Comparison of ENCODE assay signal across 25 cellular contexts in genomic region chr12:43856932-43857331, GRCh38. TPM values are rescaled to one million over a fixed set of nuclear protein-coding genes. Genes with fewer than 3 reads are reported as not detected.
A peak's percentile ranks its signal among the peaks of the same experiment; 100 is the strongest.
DNase-seq lines count a peak whose midpoint lies in the region; ATAC-seq, FAIRE-seq and TF ChIP-seq lines count a peak whose summit lies in the region.
"Had no signal": no experiment of that assay in that cellular context is flagged by ENCODE, and none has a peak within 500 bp of the region (broad histone marks: within the 10 kb centered on the region; RNA-seq: fewer than 3 reads in every experiment).

No MANE protein-coding gene starts in this region.

- TF ChIP-seq CTCF in coronary artery (IDR thresholded peaks at IDR 0.05) (no peak), tibial artery (IDR thresholded peaks at IDR 0.05) (no peak)

- H3K36me3 ChIP-seq in tibial artery: no peaks in the 10 kb centered on the region
- H3K36me3 ChIP-seq: BLaER1 had no signal

- H3K27me3 ChIP-seq in tibial artery: no peaks in the 10 kb centered on the region
- H3K27me3 ChIP-seq: BLaER1 had no signal

- no peaks in the 10 kb centered on the region for H3K36me3 Mint-ChIP-seq in activated CD4-positive, alpha-beta T cell treated with anti-CD3 and anti-CD28 coated beads, Interleukin-2, amount 10 ng/mL, durations not matched to agents 24 days and 14 days (ENCODE audit: low read depth)

- intact Hi-C loops in activated CD4-positive, alpha-beta T cell treated with anti-CD3 and anti-CD28 coated beads, Interleukin-2, amount 10 ng/mL, durations not matched to agents 24 days and 14 days (cut with micrococcal nuclease): no loop called here
- intact Hi-C loops in tibial artery (cut with DNase I; ENCODE audit: low total_unique reads): no loop called here

- no peak overlapping the region for H3K4me3 Mint-ChIP-seq in activated CD4-positive, alpha-beta T cell treated with anti-CD3 and anti-CD28 coated beads, Interleukin-2, amount 10 ng/mL, durations not matched to agents 24 days and 14 days
- H3K4me3 Mint-ChIP-seq: CD4-positive, CD25-positive, alpha-beta regulatory T cell; T-cell had no signal

- no peak overlapping the region for H3K27ac ChIP-seq in coronary artery
- no peak overlapping the region for H3K27ac ChIP-seq in tibial artery
- H3K27ac ChIP-seq: BLaER1, GM23248, RWPE1 had no signal

- H3K4me1 ChIP-seq in tibial artery: no peaks in the 10 kb centered on the region
- H3K4me1 ChIP-seq: BLaER1 had no signal

- H3K9me3 Mint-ChIP-seq in activated CD4-positive, alpha-beta T cell treated with anti-CD3 and anti-CD28 coated beads, Interleukin-2, amount 10 ng/mL, durations not matched to agents 24 days and 14 days: no peaks in the 10 kb centered on the region
- H3K9me3 Mint-ChIP-seq: T-cell had no signal

- no peak overlapping the region for H3K27ac Mint-ChIP-seq in activated CD4-positive, alpha-beta T cell treated with anti-CD3 and anti-CD28 coated beads, Interleukin-2, amount 10 ng/mL, durations not matched to agents 24 days and 14 days
- H3K27ac Mint-ChIP-seq: CD4-positive, CD25-positive, alpha-beta regulatory T cell; T-cell had no signal

- peaks cover 4% of the 10 kb centered on the region for H3K27me3 Mint-ChIP-seq in activated CD4-positive, alpha-beta T cell treated with anti-CD3 and anti-CD28 coated beads, Interleukin-2, amount 10 ng/mL, durations not matched to agents 24 days and 14 days
- H3K27me3 Mint-ChIP-seq: CD4-positive, CD25-positive, alpha-beta regulatory T cell; T-cell had no signal

- no peak for ATAC-seq in HG03139 (IDR thresholded peaks at IDR 0.05; ENCODE audit: unreplicated experiment)
- ATAC-seq: Panc1, T-cell had no signal

- peak; percentile 94 for FAIRE-seq in islet of Langerhans (lab: Jason Lieb, UNC)
- FAIRE-seq: A204.1, D721Med, GM18507, HTR-8/SVneo had no signal

- no peaks in the 10 kb centered on the region for H3K9me3 ChIP-seq in tibial artery
- H3K9me3 ChIP-seq: BLaER1 had no signal

- DNase-seq in activated CD4-positive, alpha-beta T cell treated with anti-CD3 and anti-CD28 coated beads, Interleukin-2, amount 10 ng/mL, durations not matched to agents 24 days and 14 days: peak; percentile 16
- no peak for DNase-seq in activated CD4-positive, alpha-beta T cell treated with anti-CD3 and anti-CD28 coated beads for 4 hours
- peak; percentile 97 for DNase-seq in NCI-H69 (lab: John Stamatoyannopoulos, UW)
- no peak for DNase-seq in coronary artery (ENCODE audit: low spot score)
- DNase-seq in tibial artery: no peak
- DNase-seq: CD4-positive, CD25-positive, alpha-beta regulatory T cell; GM23248; H7; KBM-7; MV-4-11; NCI-H1694 treated with DMSO at 0.1 percent for 48 hours; NCI-H2107; NCI-H226; NCI-H510A treated with DMSO at 0.1 percent for 48 hours; SHP77; T-cell had no signal

- H3K4me3 ChIP-seq in coronary artery (no peak overlapping the region), tibial artery (no peak overlapping the region)
- H3K4me3 ChIP-seq: BLaER1, GM23248 had no signal

- H3K4me1 Mint-ChIP-seq in activated CD4-positive, alpha-beta T cell treated with anti-CD3 and anti-CD28 coated beads, Interleukin-2, amount 10 ng/mL, durations not matched to agents 24 days and 14 days: no peaks in the 10 kb centered on the region
- H3K4me1 Mint-ChIP-seq: T-cell had no signal

RNA-seq across cellular contexts. Expression of gene TMEM117, which starts 21.1 kb away (rescaled TPM):
- 0.82 and 1.1 TPM in 2 replicates for total RNA-seq in activated CD4-positive, alpha-beta T cell treated with anti-CD3 and anti-CD28 coated beads, Interleukin-2, amount 10 ng/mL, durations not matched to agents 24 days and 14 days

RNA-seq across cellular contexts. Expression of gene TWF1, which starts 50.8 kb away (rescaled TPM):
- 27.0 and 28.3 TPM in 2 replicates for total RNA-seq in activated CD4-positive, alpha-beta T cell treated with anti-CD3 and anti-CD28 coated beads, Interleukin-2, amount 10 ng/mL, durations not matched to agents 24 days and 14 days

Comparison
In these comparisons a context has a peak if more than half of its experiments do, and no peak if none do; other contexts are left out.
1. DNase-seq: peak in activated CD4-positive, alpha-beta T cell treated with anti-CD3 and anti-CD28 coated beads, Interleukin-2, amount 10 ng/mL, durations not matched to agents 24 days and 14 days (single experiment) and NCI-H69 (single experiment); none in activated CD4-positive, alpha-beta T cell treated with anti-CD3 and anti-CD28 coated beads for 4 hours (0 of 2), coronary artery (single experiment) and tibial artery (0 of 2).